Comparison of ENCODE assay signal across 2 cellular contexts in genomic region chr12:12555656-12556055, GRCh38.
TF ChIP-seq lines count a peak whose summit lies in the region.

No MANE protein-coding gene starts in this region.

TF ChIP-seq in HEK293, 187 proteins besides CTCF, POLR2A, EP300 and RAD21:
- TF ChIP-seq ZNF121 (tag by site-specific recombination; IDR thresholded peaks at IDR 0.05) (0 out of 2 replicates have a peak, but pooled peaks have one; percentile 39), ZNF704 (tag by site-specific recombination; IDR thresholded peaks at IDR 0.05) (no peak), GFI1B (tag by site-specific recombination; IDR thresholded peaks at IDR 0.05) (no peak), KLF1 (tag by site-specific recombination; IDR thresholded peaks at IDR 0.05) (no peak)

TF ChIP-seq in GM12878, 131 proteins besides CTCF, POLR2A, EP300 and RAD21:
- TF ChIP-seq NFXL1 (IDR thresholded peaks at IDR 0.05; ENCODE audit: borderline replicate concordance) (no peak), MTA3 (IDR thresholded peaks at IDR 0.05; ENCODE audit: borderline replicate concordance, low read length) (no peak), SMAD1 (IDR thresholded peaks at IDR 0.05; ENCODE audit: low read depth, partially characterized antibody) (no peak), CBFB (IDR thresholded peaks at IDR 0.05; ENCODE audit: low read depth) (no peak), MEF2B (IDR thresholded peaks at IDR 0.05; ENCODE audit: partially characterized antibody, poor library complexity, severe bottlenecking) (no peak), KAT2A (conservative IDR thresholded peaks at IDR 0.05; ENCODE audit: control insufficient read depth, low read depth, low read length) (no peak), KDM1A (IDR thresholded peaks at IDR 0.05; ENCODE audit: borderline replicate concordance) (no peak), IRF3 (IDR thresholded peaks at IDR 0.05) (no peak), STAT1 (conservative IDR thresholded peaks at IDR 0.05) (no peak), ELK1 (IDR thresholded peaks at IDR 0.05; ENCODE audit: low read depth, low read length) (no peak), SUPT20H (IDR thresholded peaks at IDR 0.05; ENCODE audit: borderline replicate concordance, control insufficient read depth, low read depth, low read length) (no peak), IRF4 (IDR thresholded peaks at IDR 0.05; ENCODE audit: low read depth, low read length) (no peak), POU2F2 (IDR thresholded peaks at IDR 0.05; ENCODE audit: borderline replicate concordance, low read depth, low read length) (no peak), HDAC2 (IDR thresholded peaks at IDR 0.05) (no peak), EZH2 (IDR thresholded peaks at IDR 0.05; ENCODE audit: borderline replicate concordance, control insufficient read depth, low read depth, low read length) (no peak), ZNF217 (IDR thresholded peaks at IDR 0.05) (no peak)
TF ChIP-seq in GM12878: peak in this region for 0.
